Comparison of ENCODE assay signal across 16 cellular contexts in genomic region chr1:151998611-151999362, GRCh38. TPM values are rescaled to one million over a fixed set of nuclear protein-coding genes. Genes with fewer than 3 reads are reported as not detected.
DNase-seq lines count a peak whose midpoint lies in the region; ATAC-seq, FAIRE-seq and TF ChIP-seq lines count a peak whose summit lies in the region.
"Had no signal": no experiment of that assay in that cellular context is flagged by ENCODE, and none has a peak within 500 bp of the region (broad histone marks: within the 10 kb centered on the region; RNA-seq: fewer than 3 reads in every experiment).

No MANE protein-coding gene starts in this region.

- no peak for TF ChIP-seq CTCF in fibroblast of mammary gland (conservative IDR thresholded peaks at IDR 0.05; ENCODE audit: control insufficient read depth, insufficient read depth, low read depth, low read length)
- TF ChIP-seq CTCF in suprapubic skin (IDR thresholded peaks at IDR 0.05) = no peak
- no peak for TF ChIP-seq CTCF in pancreas (IDR thresholded peaks at IDR 0.05)

- no peak for TF ChIP-seq POLR2A in suprapubic skin (IDR thresholded peaks at IDR 0.05)

- ATAC-seq in pancreas = no peak
- ATAC-seq: K562 had no signal

- peak overlapping the region; percentile 8 for H3K27ac ChIP-seq in suprapubic skin
- no peak overlapping the region for H3K27ac ChIP-seq in pancreas
- H3K27ac ChIP-seq: uterus had no signal

- intact Hi-C loops in pancreas (cut with DNase I) = loop anchor here in 2 of 3 donors (2.0 to 5.0 kb wide), 2 partner anchors 66 to 68 kb away; no protein-coding TSS in a partner anchor

- FAIRE-seq in RCC 7860 (lab: Jason Lieb, UNC) (peak; percentile 86), pancreas (lab: Jason Lieb, UNC) (no peak)
- FAIRE-seq: A204.1, K562 had no signal

- peaks cover 44% of the 10 kb centered on the region for H3K4me1 ChIP-seq in suprapubic skin
- peaks cover 0 to 2% (median 0%) of the 10 kb centered on the region in 3 donors for H3K4me1 ChIP-seq in pancreas
- H3K4me1 ChIP-seq: uterus had no signal

- H3K4me3 ChIP-seq in fibroblast of mammary gland (ENCODE audit: control insufficient read depth, low read depth, low read length) (no peak overlapping the region), suprapubic skin (no peak overlapping the region), pancreas (no peak overlapping the region)
- H3K4me3 ChIP-seq: K562, uterus had no signal

- no peaks in the 10 kb centered on the region for H3K9me3 ChIP-seq in suprapubic skin
- H3K9me3 ChIP-seq in pancreas = no peaks in the 10 kb centered on the region
- H3K9me3 ChIP-seq: uterus had no signal

- TF ChIP-seq EP300 in suprapubic skin (IDR thresholded peaks at IDR 0.05) = no peak

- peak; percentile 33 for DNase-seq in NK-92 treated with Interleukin-12 subunit alpha and Interleukin-12 subunit beta, amount 100 ng/mL, for 24 hours (lab: John Stamatoyannopoulos, UW)
- DNase-seq in NK-92 (lab: John Stamatoyannopoulos, UW; ENCODE audit: unreplicated experiment) (no peak), RCC 7860 (ENCODE audit: low spot score) (peak; percentile 93), fibroblast of mammary gland (ENCODE audit: low read depth) (peak; percentile 17), suprapubic skin (ENCODE audit: low spot score in 2 of 2) (no peak), pancreas (no peak), HuH-7.5 (ENCODE audit: low spot score) (no peak), NCI-H1417 treated with DMSO at 0.1 percent for 48 hours (lab: John Stamatoyannopoulos, UW) (no peak)
- DNase-seq: COR-L47, NCI-H2029 treated with DMSO at 0.1 percent for 48 hours, NCI-H446 treated with DMSO at 0.1 percent for 48 hours, occipital lobe, uterus had no signal

- H3K27me3 ChIP-seq in suprapubic skin (no peaks in the 10 kb centered on the region), pancreas (no peaks in the 10 kb centered on the region)
- H3K27me3 ChIP-seq: uterus had no signal

- H3K36me3 ChIP-seq in suprapubic skin = no peaks in the 10 kb centered on the region
- H3K36me3 ChIP-seq in pancreas = no peaks in the 10 kb centered on the region
- H3K36me3 ChIP-seq: uterus had no signal

RNA-seq across cellular contexts. Expression of gene S100A10, which starts 5.1 kb away (rescaled TPM):
- total RNA-seq in suprapubic skin (100 to 1,000 TPM; 109 to 247 (median 171) TPM), pancreas (100 to 1,000 TPM in 2 of 6 donors, 10 to 100 TPM in 4; 34.3 to 211 (median 74.6) TPM)
- polyA plus RNA-seq in pancreas = 100 to 1,000 TPM; 203 to 269 TPM
- total RNA-seq: G401 had no signal

RNA-seq across cellular contexts. Expression of gene S100A11, which starts 38.0 kb away (rescaled TPM):
- total RNA-seq in suprapubic skin (100 to 1,000 TPM; 431 to 722 (median 606) TPM), pancreas (100 to 1,000 TPM in 2 of 6 donors, 10 to 100 TPM in 4; 23.6 to 291 (median 61.9) TPM)
- 100 to 1,000 TPM; 239 to 433 TPM for polyA plus RNA-seq in pancreas
- total RNA-seq: G401 had no signal

Comparison
In these comparisons a context has a peak if more than half of its experiments do, and no peak if none do; other contexts are left out.
1. DNase-seq: peak in NK-92 treated with Interleukin-12 subunit alpha and Interleukin-12 subunit beta, amount 100 ng/mL, for 24 hours (single experiment), RCC 7860 (single experiment) and fibroblast of mammary gland (single experiment); none in NK-92 (single experiment), suprapubic skin (0 of 2), pancreas (0 of 6), HuH-7.5 (single experiment) and NCI-H1417 treated with DMSO at 0.1 percent for 48 hours (single experiment).